ENCODE assay signal across 9 cellular contexts in genomic region chr5:74127377-74128338, GRCh38.
DNase-seq lines count a peak whose midpoint lies in the region; ATAC-seq and TF ChIP-seq lines count a peak whose summit lies in the region.
"Had no signal": no experiment of that assay in that cellular context is flagged by ENCODE, and none has a peak within 500 bp of the region (broad histone marks: within the 10 kb centered on the region; RNA-seq: fewer than 3 reads in every experiment).

No MANE protein-coding gene starts in this region.

- H3K4me3 Mint-ChIP-seq in activated T-cell treated with anti-CD3 and anti-CD28 coated beads, Interleukin-2, amount 50 U/mL, for 24 hours, result no peak overlapping the region
- H3K4me3 Mint-ChIP-seq: activated B cell treated with CpG ODN at 0.5 μM for 24 hours had no signal

- in situ Hi-C loops in T47D (cut with HindIII; ENCODE audit: low pct_unique_long_range_greater_than_20kb, low sequenced_read_pairs), result no loop called here

- H3K27me3 ChIP-seq in lung (ENCODE audit: control insufficient read depth, insufficient read depth), result no peaks in the 10 kb centered on the region

- peak; percentile 37 for ATAC-seq in lung (ENCODE audit: insufficient read depth, low FRiP score)
- no peak for ATAC-seq in GM21786 (IDR thresholded peaks at IDR 0.05; ENCODE audit: unreplicated experiment)

- H3K27me3 Mint-ChIP-seq in activated T-cell treated with anti-CD3 and anti-CD28 coated beads, Interleukin-2, amount 50 U/mL, for 24 hours, result peaks cover 23% of the 10 kb centered on the region
- H3K27me3 Mint-ChIP-seq: activated B cell treated with CpG ODN at 0.5 μM for 24 hours had no signal

- H3K27ac ChIP-seq in lung (ENCODE audit: low read depth in 1 of 2, low read length in 1 of 2), result peak overlapping the region in 1 of 2 donors; percentile 56

- H3K9me3 Mint-ChIP-seq in activated T-cell treated with anti-CD3 and anti-CD28 coated beads, Interleukin-2, amount 50 U/mL, for 24 hours, result no peaks in the 10 kb centered on the region
- H3K9me3 Mint-ChIP-seq: activated B cell treated with CpG ODN at 0.5 μM for 24 hours had no signal

- TF ChIP-seq CTCF in lung (IDR thresholded peaks at IDR 0.05; ENCODE audit: control extremely low read depth, extremely low read depth), result no peak
- no peak for TF ChIP-seq CTCF in GM20000 (IDR thresholded peaks at IDR 0.05; ENCODE audit: extremely low read depth, missing control alignments)

- no peaks in the 10 kb centered on the region for H3K9me3 ChIP-seq in lung (ENCODE audit: control insufficient read depth in 2 of 2, insufficient read depth in 1 of 2, low read length in 1 of 2)

- no peaks in the 10 kb centered on the region for H3K36me3 Mint-ChIP-seq in activated T-cell treated with anti-CD3 and anti-CD28 coated beads, Interleukin-2, amount 50 U/mL, for 24 hours (ENCODE audit: low read depth)

- no peaks in the 10 kb centered on the region for H3K36me3 ChIP-seq in lung (ENCODE audit: control insufficient read depth in 2 of 2, insufficient read depth in 2 of 2, low read length in 2 of 2)

- 19 to 33% methylated on average over 9 of the region's 9 CpGs for WGBS in lung, 2 donors

- DNase-seq in Ammon's horn (ENCODE audit: low spot score), result peak; percentile 11
- DNase-seq in NCI-H1092 (lab: John Stamatoyannopoulos, UW), result peak; percentile 61
- DNase-seq in T47D (ENCODE audit: low read depth in 1 of 2, low spot score in 1 of 2), result peak; percentile 42 to 65
- no peak for DNase-seq in lung (ENCODE audit: low spot score)
- DNase-seq in activated T-cell treated with anti-CD3 and anti-CD28 coated beads, Interleukin-2, amount 50 U/mL, for 24 hours, result no peak
- DNase-seq in GM20000 (ENCODE audit: low spot score), result no peak
- no peak for DNase-seq in cortex of kidney (lab: John Stamatoyannopoulos, UW)
- DNase-seq: activated B cell treated with CpG ODN at 0.5 μM for 24 hours had no signal

- H3K4me1 ChIP-seq in lung (ENCODE audit: control insufficient read depth in 2 of 2, insufficient read depth in 2 of 2, low read length in 2 of 2), result peaks cover 0 to 14% of the 10 kb centered on the region in 2 donors

- H3K27ac Mint-ChIP-seq in activated T-cell treated with anti-CD3 and anti-CD28 coated beads, Interleukin-2, amount 50 U/mL, for 24 hours, result no peak overlapping the region
- H3K27ac Mint-ChIP-seq: activated B cell treated with CpG ODN at 0.5 μM for 24 hours had no signal

- H3K4me3 ChIP-seq in lung, result no peak overlapping the region

- H3K4me1 Mint-ChIP-seq in activated T-cell treated with anti-CD3 and anti-CD28 coated beads, Interleukin-2, amount 50 U/mL, for 24 hours (ENCODE audit: low read depth), result no peaks in the 10 kb centered on the region
- H3K4me1 Mint-ChIP-seq: activated B cell treated with CpG ODN at 0.5 μM for 24 hours had no signal

Comparison
In these comparisons a context has a peak if more than half of its experiments do, and no peak if none do; other contexts are left out.
1. DNase-seq: peak in Ammon's horn (single experiment), NCI-H1092 (single experiment) and T47D (2 of 2); none in lung (single experiment), activated T-cell treated with anti-CD3 and anti-CD28 coated beads, Interleukin-2, amount 50 U/mL, for 24 hours (single experiment), GM20000 (single experiment) and cortex of kidney (single experiment).